In genomic region chr20:10919549-10920140, GRCh38 we compare ENCODE assay signal across 12 cellular contexts.
DNase-seq lines count a peak whose midpoint lies in the region; ATAC-seq, FAIRE-seq and TF ChIP-seq lines count a peak whose summit lies in the region.
"Had no signal": no experiment of that assay in that cellular context is flagged by ENCODE, and none has a peak within 500 bp of the region (broad histone marks: within the 10 kb centered on the region; RNA-seq: fewer than 3 reads in every experiment).

No MANE protein-coding gene starts in this region.

- peaks cover 0 to 9% of the 10 kb centered on the region in 2 donors for H3K9me3 Mint-ChIP-seq in effector memory CD8-positive, alpha-beta T cell

- in situ Hi-C loops in brain microvascular endothelial cell (cut with HindIII; ENCODE audit: low pct_ligation_motif_present, low sequenced_read_pairs) = no loop called here

- no peak for TF ChIP-seq CTCF in brain microvascular endothelial cell (IDR thresholded peaks at IDR 0.05; ENCODE audit: low read depth, low read length, missing control alignments)
- no peak for TF ChIP-seq CTCF in left ventricle myocardium inferior (IDR thresholded peaks at IDR 0.05; ENCODE audit: borderline replicate concordance)
- TF ChIP-seq CTCF in uterus (IDR thresholded peaks at IDR 0.05) = no peak

- no peak overlapping the region for H3K4me3 Mint-ChIP-seq in effector memory CD8-positive, alpha-beta T cell
- H3K4me3 Mint-ChIP-seq: naive thymus-derived CD4-positive, alpha-beta T cell had no signal

- H3K36me3 Mint-ChIP-seq in effector memory CD8-positive, alpha-beta T cell (ENCODE audit: insufficient read depth) = no peaks in the 10 kb centered on the region

- H3K4me1 ChIP-seq in left ventricle myocardium inferior (peaks cover 4% of the 10 kb centered on the region), uterus (no peaks in the 10 kb centered on the region), small intestine (ENCODE audit: control insufficient read depth in 2 of 2, insufficient read depth in 1 of 2, low read depth in 1 of 2, low read length in 1 of 2) (peaks cover 0 to 2% of the 10 kb centered on the region in 2 donors)

- H3K27ac ChIP-seq in brain microvascular endothelial cell = peak overlapping the region; percentile 5
- H3K27ac ChIP-seq in left ventricle myocardium inferior (replicated peaks) = no peak overlapping the region
- no peak overlapping the region for H3K27ac ChIP-seq in uterus
- no peak overlapping the region for H3K27ac ChIP-seq in small intestine (ENCODE audit: low read depth in 1 of 2, low read length in 1 of 2)

- H3K27me3 ChIP-seq in brain microvascular endothelial cell (replicated peaks) = no peaks in the 10 kb centered on the region
- no peaks in the 10 kb centered on the region for H3K27me3 ChIP-seq in left ventricle myocardium inferior (ENCODE audit: low read depth)
- H3K27me3 ChIP-seq in uterus = no peaks in the 10 kb centered on the region
- H3K27me3 ChIP-seq in small intestine (ENCODE audit: control insufficient read depth in 2 of 2, insufficient read depth in 2 of 2, low read length in 2 of 2) = no peaks in the 10 kb centered on the region

- TF ChIP-seq POLR2A in uterus (IDR thresholded peaks at IDR 0.05) = no peak

- no peak overlapping the region for H3K27ac Mint-ChIP-seq in effector memory CD8-positive, alpha-beta T cell
- H3K27ac Mint-ChIP-seq: naive thymus-derived CD4-positive, alpha-beta T cell had no signal

- peaks cover 5% of the 10 kb centered on the region for H3K9me3 ChIP-seq in left ventricle myocardium inferior (replicated peaks)
- H3K9me3 ChIP-seq in uterus = no peaks in the 10 kb centered on the region
- no peaks in the 10 kb centered on the region for H3K9me3 ChIP-seq in small intestine (ENCODE audit: control insufficient read depth, low read depth)

- intact Hi-C loops in left ventricle myocardium inferior (cut with micrococcal nuclease) (no loop called here), uterus (cut with DNase I; ENCODE audit: low total_unique reads) (no loop called here)

- no peak for ATAC-seq in effector memory CD8-positive, alpha-beta T cell (replicated peaks)
- ATAC-seq: naive thymus-derived CD4-positive, alpha-beta T cell had no signal

- H3K4me3 ChIP-seq in brain microvascular endothelial cell (ENCODE audit: low read depth, low read length) (no peak overlapping the region), left ventricle myocardium inferior (no peak overlapping the region), uterus (no peak overlapping the region), small intestine (ENCODE audit: low read depth in 1 of 2, low read length in 2 of 2) (no peak overlapping the region)

- no peaks in the 10 kb centered on the region for H3K4me1 Mint-ChIP-seq in effector memory CD8-positive, alpha-beta T cell (ENCODE audit: low read depth in 2 of 2)
- H3K4me1 Mint-ChIP-seq: naive thymus-derived CD4-positive, alpha-beta T cell had no signal

- H3K36me3 ChIP-seq in brain microvascular endothelial cell (replicated peaks) = no peaks in the 10 kb centered on the region
- H3K36me3 ChIP-seq in left ventricle myocardium inferior = no peaks in the 10 kb centered on the region
- H3K36me3 ChIP-seq in uterus = no peaks in the 10 kb centered on the region
- H3K36me3 ChIP-seq in small intestine (ENCODE audit: control insufficient read depth in 2 of 2, insufficient read depth in 2 of 2, low read length in 2 of 2) = no peaks in the 10 kb centered on the region

- DNase-seq in HT1080 (ENCODE audit: low read depth) (peak; percentile 80), brain microvascular endothelial cell (peak; percentile 47), left ventricle myocardium inferior (peak; percentile 36), uterus (peak; percentile 27 to 39), small intestine (no peak), islet precursor cell (no peak)
- DNase-seq in effector memory CD8-positive, alpha-beta T cell = no peak
- DNase-seq: activated CD8-positive, alpha-beta memory T cell treated with anti-CD3 and anti-CD28 coated beads, Interleukin-2, amount 50 U/mL, for 4 hours; effector memory CD4-positive, alpha-beta T cell; naive thymus-derived CD4-positive, alpha-beta T cell; NCI-H1694; stimulated activated CD4-positive, alpha-beta T cell treated with anti-CD3 and anti-CD28 coated beads, Interleukin-12 subunit alpha, Interleukin-12 subunit beta, amount 100 ng/mL, for 4 hours had no signal

- no peak for FAIRE-seq in small intestine (lab: Jason Lieb, UNC)

- 62 to 75% (median 75%) methylated on average over 5 of the region's 5 CpGs for whole genome bisulfite sequencing in small intestine, 3 donors

- H3K27me3 Mint-ChIP-seq in effector memory CD8-positive, alpha-beta T cell = no peaks in the 10 kb centered on the region
- H3K27me3 Mint-ChIP-seq: naive thymus-derived CD4-positive, alpha-beta T cell had no signal

Comparison
In these comparisons a context has a peak if more than half of its experiments do, and no peak if none do; other contexts are left out.
1. DNase-seq: peak in HT1080 (single experiment), brain microvascular endothelial cell (single experiment), left ventricle myocardium inferior (single experiment) and uterus (2 of 2); none in effector memory CD8-positive, alpha-beta T cell (0 of 3), small intestine (single experiment) and islet precursor cell (single experiment).